Comparison of ENCODE assay signal across 8 cellular contexts in genomic region chr2:191150121-191150450, GRCh38. TPM values are rescaled to one million over a fixed set of nuclear protein-coding genes. Genes with fewer than 3 reads are reported as not detected.
DNase-seq lines count a peak whose midpoint lies in the region; ATAC-seq and TF ChIP-seq lines count a peak whose summit lies in the region.

No MANE protein-coding gene starts in this region.

- ATAC-seq in HG02981 (IDR thresholded peaks at IDR 0.05; ENCODE audit: unreplicated experiment) (peak; percentile 21), gastroesophageal sphincter (no peak)
- ATAC-seq in activated CD8-positive, alpha-beta T cell treated with anti-CD3 and anti-CD28 coated beads, Interleukin-2, amount 10 ng/mL, durations not matched to agents 7 days and 5 days = peak; percentile 17

- no peaks in the 10 kb centered on the region for H3K27me3 Mint-ChIP-seq in T-helper 2 cell treated with Interferon-gamma antibody and Interleukin-4, amounts not matched to agents 5 μg/mL and 100 μg/mL, for 36 hours (ENCODE audit: low read depth)
- H3K27me3 Mint-ChIP-seq in activated CD8-positive, alpha-beta T cell treated with anti-CD3 and anti-CD28 coated beads, Interleukin-2, amount 10 ng/mL, durations not matched to agents 7 days and 5 days (ENCODE audit: low read depth) = no peaks in the 10 kb centered on the region

- no peak for TF ChIP-seq EP300 in gastroesophageal sphincter (IDR thresholded peaks at IDR 0.05)

- H3K27ac ChIP-seq in thyroid gland = peak overlapping the region in 1 of 3 donors; percentile 17
- peak overlapping the region in 2 of 4 donors; percentile 17 to 54 for H3K27ac ChIP-seq in gastroesophageal sphincter

- TF ChIP-seq CTCF in thyroid gland (IDR thresholded peaks at IDR 0.05) (no peak), gastroesophageal sphincter (IDR thresholded peaks at IDR 0.05) (no peak)

- POLR2A ChIA-PET in activated CD8-positive, alpha-beta T cell treated with anti-CD3 and anti-CD28 coated beads, Interleukin-2, amount 10 ng/mL, durations not matched to agents 7 days and 5 days (lab: Charles Lee) = interaction anchor here (0.6 to 5.0 kb wide), 23 partner anchors 9 to 527 kb away, joined by 3 to 165 read pairs (median 5); partner anchors contain the start of genes NABP1 and STAT1

- H3K27ac Mint-ChIP-seq in T-helper 2 cell treated with Interferon-gamma antibody and Interleukin-4, amounts not matched to agents 5 μg/mL and 100 μg/mL, for 36 hours = peak overlapping the region; percentile 90
- peak overlapping the region; percentile 97 for H3K27ac Mint-ChIP-seq in activated CD8-positive, alpha-beta T cell treated with anti-CD3 and anti-CD28 coated beads, Interleukin-2, amount 10 ng/mL, durations not matched to agents 7 days and 5 days

- H3K27me3 ChIP-seq in thyroid gland (no peaks in the 10 kb centered on the region), gastroesophageal sphincter (peaks cover 11% of the 10 kb centered on the region)

- no peak for DNase-seq in T-helper 2 cell treated with Interferon-gamma antibody and Interleukin-4, amounts not matched to agents 5 μg/mL and 100 μg/mL, for 36 hours (ENCODE audit: low spot score)
- DNase-seq in T-helper 2 cell (no peak), inferior parietal cortex (ENCODE audit: extremely low spot score) (peak; percentile 40), thyroid gland (no peak), retina (no peak)
- DNase-seq in activated CD8-positive, alpha-beta T cell treated with anti-CD3 and anti-CD28 coated beads, Interleukin-2, amount 10 ng/mL, durations not matched to agents 7 days and 5 days = no peak

- peak overlapping the region; percentile 96 for H3K4me3 Mint-ChIP-seq in T-helper 2 cell treated with Interferon-gamma antibody and Interleukin-4, amounts not matched to agents 5 μg/mL and 100 μg/mL, for 36 hours
- peak overlapping the region; percentile 92 for H3K4me3 Mint-ChIP-seq in activated CD8-positive, alpha-beta T cell treated with anti-CD3 and anti-CD28 coated beads, Interleukin-2, amount 10 ng/mL, durations not matched to agents 7 days and 5 days

- 39 to 46% methylated on average over 6 of the region's 6 CpGs for WGBS in thyroid gland, 2 donors
- WGBS in gastroesophageal sphincter (ENCODE audit: low coverage in 1 of 2), 2 donors = 41 to 42% methylated on average over 6 of the region's 6 CpGs

- peaks cover 66% of the 10 kb centered on the region for H3K4me1 Mint-ChIP-seq in T-helper 2 cell treated with Interferon-gamma antibody and Interleukin-4, amounts not matched to agents 5 μg/mL and 100 μg/mL, for 36 hours (ENCODE audit: low read depth)
- H3K4me1 Mint-ChIP-seq in activated CD8-positive, alpha-beta T cell treated with anti-CD3 and anti-CD28 coated beads, Interleukin-2, amount 10 ng/mL, durations not matched to agents 7 days and 5 days (ENCODE audit: low read depth) = peaks cover 70% of the 10 kb centered on the region

- H3K36me3 ChIP-seq in thyroid gland = no peaks in the 10 kb centered on the region
- no peaks in the 10 kb centered on the region for H3K36me3 ChIP-seq in gastroesophageal sphincter

- peaks cover 35% of the 10 kb centered on the region for H3K36me3 Mint-ChIP-seq in T-helper 2 cell treated with Interferon-gamma antibody and Interleukin-4, amounts not matched to agents 5 μg/mL and 100 μg/mL, for 36 hours (ENCODE audit: low read depth)
- peaks cover 47% of the 10 kb centered on the region for H3K36me3 Mint-ChIP-seq in activated CD8-positive, alpha-beta T cell treated with anti-CD3 and anti-CD28 coated beads, Interleukin-2, amount 10 ng/mL, durations not matched to agents 7 days and 5 days (ENCODE audit: low read depth)

- intact Hi-C loops in thyroid gland (cut with DNase I) = no loop called here

- no peak for TF ChIP-seq POLR2A in thyroid gland (IDR thresholded peaks at IDR 0.05)
- no peak for TF ChIP-seq POLR2A in gastroesophageal sphincter (IDR thresholded peaks at IDR 0.05)

- no peaks in the 10 kb centered on the region for H3K9me3 Mint-ChIP-seq in T-helper 2 cell treated with Interferon-gamma antibody and Interleukin-4, amounts not matched to agents 5 μg/mL and 100 μg/mL, for 36 hours
- no peaks in the 10 kb centered on the region for H3K9me3 Mint-ChIP-seq in activated CD8-positive, alpha-beta T cell treated with anti-CD3 and anti-CD28 coated beads, Interleukin-2, amount 10 ng/mL, durations not matched to agents 7 days and 5 days (ENCODE audit: insufficient read depth)

- H3K9me3 ChIP-seq in thyroid gland (no peaks in the 10 kb centered on the region), gastroesophageal sphincter (no peaks in the 10 kb centered on the region)

- H3K4me1 ChIP-seq in thyroid gland (peaks cover 0 to 11% of the 10 kb centered on the region in 2 donors), gastroesophageal sphincter (peaks cover 0 to 12% (median 4%) of the 10 kb centered on the region in 3 donors)

- CTCF ChIA-PET in activated CD8-positive, alpha-beta T cell treated with anti-CD3 and anti-CD28 coated beads, Interleukin-2, amount 10 ng/mL, durations not matched to agents 7 days and 5 days (lab: Charles Lee) = interaction anchor here (1.0 to 20.5 kb wide), 6 partner anchors 24 to 127 kb away, joined by 3 to 1116 read pairs (median 6); no protein-coding TSS in a partner anchor

- H3K4me3 ChIP-seq in thyroid gland (replicated peaks in 1 of 3) = peak overlapping the region in 2 of 3 donors; percentile 32 to 39
- peak overlapping the region in 1 of 2 donors; percentile 53 for H3K4me3 ChIP-seq in gastroesophageal sphincter

RNA-seq across cellular contexts. Expression of gene STAT4, which starts 0.7 kb away (rescaled TPM):
- 100 to 1,000 TPM; 154 to 157 TPM for total RNA-seq in activated CD8-positive, alpha-beta T cell treated with anti-CD3 and anti-CD28 coated beads, Interleukin-2, amount 10 ng/mL, durations not matched to agents 7 days and 5 days
- total RNA-seq in thyroid gland (1 to 10 TPM; 1.0 to 6.6 (median 4.4) TPM), gastroesophageal sphincter (1 to 10 TPM in 2 of 4 donors, under 1 TPM in 2; 0.39 to 4.8 (median 1.9) TPM)

Comparison
In these comparisons a context has a peak if more than half of its experiments do, and no peak if none do; other contexts are left out.
1. RNA of gene STAT4, which starts 0.7 kb away (total RNA-seq): 154 to 157 TPM in activated CD8-positive, alpha-beta T cell treated with anti-CD3 and anti-CD28 coated beads, Interleukin-2, amount 10 ng/mL, durations not matched to agents 7 days and 5 days; 1.0 to 6.6 TPM in thyroid gland and 0.39 to 4.8 TPM in gastroesophageal sphincter; every median in the first group is over 10 times any median in the second.